Comparison of ENCODE assay signal across 8 cellular contexts in the genomic region with DNA sequence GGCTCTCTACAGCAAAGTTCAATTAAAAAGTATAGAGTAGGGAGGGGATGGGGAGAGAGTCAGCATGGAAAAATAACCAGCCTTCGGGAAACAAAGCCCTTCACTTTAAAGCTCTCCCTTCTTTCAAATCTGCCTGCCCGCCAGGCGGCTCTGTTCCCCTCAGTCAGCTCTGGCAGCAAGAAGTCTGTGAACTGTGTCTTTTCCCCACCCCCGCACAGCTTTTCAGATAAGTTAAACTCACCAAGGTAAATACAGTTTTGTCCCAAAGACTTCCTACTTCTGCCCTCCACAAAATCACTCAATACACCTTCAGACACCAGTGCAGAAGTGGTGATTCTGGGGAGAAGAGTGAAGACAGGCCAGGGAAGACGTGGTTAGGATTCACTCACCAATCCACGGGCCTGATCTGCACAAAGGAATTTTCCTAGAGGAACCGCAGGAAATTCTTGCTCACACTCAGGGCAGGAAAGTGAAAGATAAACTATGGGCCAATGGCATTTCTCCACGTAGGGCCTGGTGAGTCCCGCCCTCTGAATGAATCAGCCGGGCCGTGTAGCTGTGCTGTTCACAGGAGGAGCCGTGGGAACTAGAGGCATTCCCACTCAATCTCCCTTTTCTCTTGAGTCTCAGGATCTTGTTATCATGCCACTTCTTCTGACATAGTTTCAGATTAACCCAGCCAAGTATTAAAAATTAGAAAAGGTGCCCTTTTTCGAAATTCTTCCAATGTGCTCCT. TPM values are rescaled to one million over a fixed set of nuclear protein-coding genes. Genes with fewer than 3 reads are reported as not detected.
DNase-seq lines count a peak whose midpoint lies in the region; ATAC-seq, FAIRE-seq and TF ChIP-seq lines count a peak whose summit lies in the region.

Gene TRIM5, minus strand, starts transcription at position 448 of the 736 bp plus-strand sequence. CDS start 4,897 bp downstream, outside the sequence.

- H3K27ac Mint-ChIP-seq in central memory CD8-positive, alpha-beta T cell (ENCODE audit: low read depth) = peak within 1 kb of the TSS; percentile 92

- H3K4me1 ChIP-seq in GM23248 (ENCODE audit: insufficient read depth) = peaks cover 16% of the 10 kb centered on the region
- H3K4me1 ChIP-seq in keratinocyte (ENCODE audit: control insufficient read depth, extremely low read depth, insufficient read depth, low read length) = peaks cover 12% of the 10 kb centered on the region

- H4K20me1 ChIP-seq in GM23248 (ENCODE audit: insufficient read depth) (no peaks in the 10 kb centered on the region), keratinocyte (ENCODE audit: control insufficient read depth, extremely low read depth, insufficient read depth, low read length) (no peaks in the 10 kb centered on the region)

- peaks cover 16% of the 10 kb centered on the region for H3F3A ChIP-seq in GM23248 (ENCODE audit: insufficient read depth)

- H3K4me3 Mint-ChIP-seq in central memory CD8-positive, alpha-beta T cell = peak within 1 kb of the TSS; percentile 92

- H3K27me3 Mint-ChIP-seq in central memory CD8-positive, alpha-beta T cell = no peaks in the 10 kb centered on the region

- H3K79me2 ChIP-seq in GM23248 (ENCODE audit: insufficient read depth) (peaks cover 37% of the 10 kb centered on the region), keratinocyte (ENCODE audit: control insufficient read depth, insufficient read depth, low read length) (peaks cover 25% of the 10 kb centered on the region)

- H3K4me2 ChIP-seq in GM23248 (ENCODE audit: unreplicated experiment) = peak within 1 kb of the TSS; percentile 99
- peak within 1 kb of the TSS; percentile 92 for H3K4me2 ChIP-seq in keratinocyte (ENCODE audit: control insufficient read depth, extremely low read depth, insufficient read depth, low read depth, low read length)

- H3K36me3 Mint-ChIP-seq in central memory CD8-positive, alpha-beta T cell (ENCODE audit: insufficient read depth) = peaks cover 15% of the 10 kb centered on the region

- H3K9me3 Mint-ChIP-seq in central memory CD8-positive, alpha-beta T cell = no peaks in the 10 kb centered on the region

- H3K27me3 ChIP-seq in GM23248 (replicated peaks; ENCODE audit: insufficient read depth) (no peaks in the 10 kb centered on the region), keratinocyte (ENCODE audit: control insufficient read depth, extremely low read depth, insufficient read depth, low read length) (no peaks in the 10 kb centered on the region)

- H3K4me1 Mint-ChIP-seq in central memory CD8-positive, alpha-beta T cell = peaks cover 53% of the 10 kb centered on the region

- H3K4me3 ChIP-seq in GM23248 = peak within 1 kb of the TSS; percentile 79
- H3K4me3 ChIP-seq in keratinocyte (ENCODE audit: control insufficient read depth in 2 of 3, extremely low read depth in 1 of 3, insufficient read depth in 2 of 3, low read depth in 1 of 3, low read length in 3 of 3) = peak within 1 kb of the TSS; percentile 52 to 93 (median 91)

- peak within 1 kb of the TSS; percentile 99 for H3K27ac ChIP-seq in GM23248
- H3K27ac ChIP-seq in keratinocyte (ENCODE audit: control insufficient read depth, insufficient read depth, low read length) = peak within 1 kb of the TSS; percentile 96

- dilution Hi-C loops in keratinocyte (cut with MboI; ENCODE audit: extremely low pct_ligation_motif_present, low sequenced_read_pairs) = no loop called here

- FAIRE-seq in keratinocyte (lab: Jason Lieb, UNC) = peak; percentile 78

- WGBS in GM23248 (ENCODE audit: low coverage in 1 of 2, low lambda C conversion rate in 2 of 2, missing lambda C conversion rate in 2 of 2), 2 experiments = 1% methylated on average over 13 of the region's 13 CpGs

- in situ Hi-C loops in G401 (cut with HindIII; ENCODE audit: low sequenced_read_pairs) (no loop called here), GM23248 (cut with MboI) (loop anchor here (25.0 kb wide), 1 partner anchor 653 kb away; no protein-coding TSS in a partner anchor)

- H3K9me3 ChIP-seq in GM23248 (ENCODE audit: low read depth) (no peaks in the 10 kb centered on the region), keratinocyte (ENCODE audit: control insufficient read depth, low read depth, low read length) (no peaks in the 10 kb centered on the region)

- TF ChIP-seq CTCF in keratinocyte (optimal IDR thresholded peaks at IDR 0.05 in 1 of 3, IDR thresholded peaks at IDR 0.05 in 1 of 3, conservative IDR thresholded peaks at IDR 0.05 in 1 of 3; ENCODE audit: extremely low read depth in 1 of 3, insufficient read depth in 2 of 3, low read length in 3 of 3) = peak; percentile 65 to 76 (median 67)

- ATAC-seq in central memory CD8-positive, alpha-beta T cell (replicated peaks; ENCODE audit: extremely low read depth, poor library complexity, severe bottlenecking) = peak; percentile 79

- no peaks in the 10 kb centered on the region for H3K9me2 ChIP-seq in GM23248 (ENCODE audit: insufficient read depth)

- peak within 1 kb of the TSS; percentile 70 for H2AFZ ChIP-seq in GM23248
- H2AFZ ChIP-seq in keratinocyte (ENCODE audit: control insufficient read depth, low read length) = peak within 1 kb of the TSS; percentile 95

- no peaks in the 10 kb centered on the region for H3K36me3 ChIP-seq in GM23248 (ENCODE audit: low read depth)
- peaks cover 0 to under 1% of the 10 kb centered on the region in 2 experiments for H3K36me3 ChIP-seq in keratinocyte (ENCODE audit: control insufficient read depth in 2 of 2, extremely low read depth in 1 of 2, insufficient read depth in 2 of 2, low read length in 2 of 2)

- H3K9ac ChIP-seq in GM23248 (peak within 1 kb of the TSS; percentile 98), keratinocyte (ENCODE audit: control insufficient read depth, extremely low read depth, insufficient read depth, low read length) (peak within 1 kb of the TSS; percentile 92)

- H3K9me1 ChIP-seq in keratinocyte (ENCODE audit: control insufficient read depth, extremely low read depth, insufficient read depth, low read length) = no peaks in the 10 kb centered on the region

- peak; percentile 40 for DNase-seq in G401 (ENCODE audit: low spot score)
- peak; percentile 99 for DNase-seq in GM23248
- DNase-seq in Kasumi-1 (lab: John Stamatoyannopoulos, UW) = peak; percentile 87 to 89
- DNase-seq in activated CD4-positive, CD25-positive, alpha-beta regulatory T cell (lab: John Stamatoyannopoulos, UW) = peak; percentile 31 to 58 (median 48)
- peak; percentile 37 to 57 for DNase-seq in central memory CD8-positive, alpha-beta T cell (ENCODE audit: low spot score in 2 of 2)
- peak; percentile 82 for DNase-seq in keratinocyte (ENCODE audit: low read depth, low spot score)
- peak; percentile 87 for DNase-seq in stimulated activated CD4-positive, alpha-beta T cell treated with anti-CD3 and anti-CD28 coated beads, Interleukin-15, amount 100 ng/mL, for 24 hours
- no peak for DNase-seq in NCI-H146 (lab: John Stamatoyannopoulos, UW)

RNA-seq across cellular contexts. Expression of gene TRIM5, which starts in this region (rescaled TPM):
- total RNA-seq in G401 (2014; rRNA removed; shearing (Covaris generic)) = 11.1 and 14.3 TPM in 2 replicates
- total RNA-seq in GM23248 (2014; rRNA removed; shearing (Covaris generic)) = 10.7 and 11.9 TPM in 2 replicates
- polyA plus RNA-seq in GM23248 (2016; fragmentation: Nextera tagmentation; extraction: Ambion mirVana) = 12.7 and 14.0 TPM in 2 replicates
- polyA plus RNA-seq in keratinocyte = 23.2 to 34.6 TPM (median 26.3 TPM) in 3 replicates
- 18.1 TPM for polyA plus RNA-seq in keratinocyte (2011; ENCODE audit: low read depth)
- 16.9 and 24.3 TPM in 2 replicates for polyA plus RNA-seq in keratinocyte (2011; cell fraction: cytosol; rRNA removed)
- polyA plus RNA-seq in keratinocyte (2011; cell fraction: nucleus; rRNA removed) = 33.4 and 40.9 TPM in 2 replicates
- 9.0 and 22.9 TPM in 2 replicates for polyA plus RNA-seq in keratinocyte (2012; ENCODE audit: low replicate concordance)
- 22.9 to 38.1 TPM (median 28.5 TPM) in 3 replicates for polyA minus RNA-seq in keratinocyte
- 17.1 TPM for polyA minus RNA-seq in keratinocyte (2011; cell fraction: cytosol; rRNA and poly(A)+ RNA removed)
- polyA minus RNA-seq in keratinocyte (2011; cell fraction: nucleus; rRNA and poly(A)+ RNA removed) = 14.8 and 27.5 TPM in 2 replicates
